Comparison of ENCODE assay signal across 23 cellular contexts in genomic region chr5:42832060-42832459, GRCh38. TPM values are rescaled to one million over a fixed set of nuclear protein-coding genes. Genes with fewer than 3 reads are reported as not detected.
"Had no signal": no experiment of that assay in that cellular context is flagged by ENCODE, and none has a peak within 500 bp of the region (broad histone marks: within the 10 kb centered on the region; RNA-seq: fewer than 3 reads in every experiment).

No MANE protein-coding gene starts in this region.

- H3K27ac ChIP-seq: left ventricle myocardium inferior, ovary, right atrium auricular region, right lobe of liver, tibial nerve, uterus had no signal

- H3K36me3 ChIP-seq: left ventricle myocardium inferior, ovary, right atrium auricular region, right lobe of liver, tibial nerve, uterus had no signal

- H3K4me1 ChIP-seq: uterus had no signal

- H3K9me3 ChIP-seq: mucosa of descending colon, ovary, right atrium auricular region, right lobe of liver, tibial nerve, uterus had no signal

- DNase-seq: hypothalamus; immature natural killer cell; left ventricle myocardium inferior; midbrain; mucosa of descending colon; naive thymus-derived CD4-positive, alpha-beta T cell; ovary; right lobe of liver; stimulated activated CD4-positive, alpha-beta T cell treated with anti-CD3 and anti-CD28 coated beads, Interleukin-1b, Interleukin-23, amount 100 ng/mL, for 48 hours; stimulated activated CD4-positive, alpha-beta T cell treated with anti-CD3 and anti-CD28 coated beads, Interleukin-2, amount 100 ng/mL, for 48 hours; stimulated activated CD4-positive, alpha-beta T cell treated with anti-CD3 and anti-CD28 coated beads, Interleukin-4, amount 100 ng/mL, for 4 hours; stimulated activated CD8-positive, alpha-beta memory T cell treated with anti-CD3 and anti-CD28 coated beads, Interleukin-4, amount 100 ng/mL, for 48 hours; stimulated activated naive CD4-positive, alpha-beta T cell treated with Interleukin-2 at 50 U/mL for 16 hours; stimulated activated naive CD8-positive, alpha-beta T cell treated with anti-CD3 and anti-CD28 coated beads, Interleukin-15, amount 100 ng/mL, for 72 hours; substantia nigra; uterus had no signal

- ATAC-seq: mucosa of descending colon; naive thymus-derived CD4-positive, alpha-beta T cell; natural killer cell treated with Interleukin-12 subunit alpha and Interleukin-12 subunit beta and Interleukin-15 and Interleukin-18, amount 100 ng/mL, for 72 hours; right lobe of liver; stimulated activated memory B cell treated with anti-CD40 and anti-IgM and Interleukin-4, amounts not matched to agents 10 μg/mL and 1 μg/mL and 100 μg/mL, for 72 hours; stimulated activated naive CD8-positive, alpha-beta T cell treated with anti-CD3 and anti-CD28 coated beads, Interleukin-15, amount 100 ng/mL, for 72 hours had no signal

- H3K4me3 ChIP-seq: left ventricle myocardium inferior, lung, mucosa of descending colon, ovary, right atrium auricular region, right lobe of liver, smooth muscle cell, tibial nerve, uterus had no signal

- H3K27me3 ChIP-seq: ovary, right atrium auricular region, right lobe of liver, tibial nerve, uterus had no signal

- H3K4me2 ChIP-seq: smooth muscle cell had no signal

- FAIRE-seq: islet of Langerhans had no signal

RNA-seq across cellular contexts. Expression of gene SELENOP, which starts 20.4 kb away (rescaled TPM):
- polyA plus RNA-seq: naive thymus-derived CD4-positive, alpha-beta T cell had no signal
